In genomic region chr7:151782256-151782597, GRCh38 we compare ENCODE assay signal across 7 cellular contexts.
A peak's percentile ranks its signal among the peaks of the same experiment; 100 is the strongest.
DNase-seq lines count a peak whose midpoint lies in the region; ATAC-seq, FAIRE-seq and TF ChIP-seq lines count a peak whose summit lies in the region.
"Not testable (repeated sequence)": the region's sequence is repeated elsewhere in the genome, so short reads cannot be mapped to it uniquely, and the experiment has no call there.

No MANE protein-coding gene starts in this region.

- ATAC-seq in PC-3; stimulated activated effector memory CD8-positive, alpha-beta T cell treated with anti-CD3 and anti-CD28 coated beads, Interleukin-12 subunit alpha, Interleukin-12 subunit beta, amount 100 ng/mL, for 72 hours: not testable (repeated sequence)

- peaks cover 12% of the 10 kb centered on the region for H3K4me1 ChIP-seq in CD4-positive, alpha-beta memory T cell (ENCODE audit: insufficient read depth, low read length)
- H3K4me1 ChIP-seq in HEK293 (ENCODE audit: control insufficient read depth, insufficient read depth, low read length); PC-3 (ENCODE audit: insufficient read depth, low read length); astrocyte (ENCODE audit: insufficient read depth, low read length); iPS-18a (ENCODE audit: control insufficient read depth, low read depth, low read length): not testable (repeated sequence)

- not testable (repeated sequence) for H3K4me3 ChIP-seq in CD4-positive, alpha-beta memory T cell (ENCODE audit: low read length in 2 of 2); HEK293 (ENCODE audit: low read depth, low read length); PC-3 (ENCODE audit: low read length); astrocyte (ENCODE audit: insufficient read depth, low read depth, low read length)
- H3K4me3 ChIP-seq in iPS-18a (ENCODE audit: low read length): peak overlapping the region; percentile 13

- peaks cover 4 to 15% (median 11%) of the 10 kb centered on the region in 4 donors for H3K4me1 Mint-ChIP-seq in CD4-positive, alpha-beta memory T cell
- not testable (repeated sequence) for H3K4me1 Mint-ChIP-seq in activated T-cell treated with anti-CD3 and anti-CD28 coated beads, Interleukin-2, amount 50 U/mL, for 24 hours (ENCODE audit: low read depth); astrocyte (ENCODE audit: low read depth, unreplicated experiment)
- peaks cover 19% of the 10 kb centered on the region for H3K4me1 Mint-ChIP-seq in stimulated activated effector memory CD8-positive, alpha-beta T cell treated with anti-CD3 and anti-CD28 coated beads, Interleukin-12 subunit alpha, Interleukin-12 subunit beta, amount 100 ng/mL, for 72 hours

- H3K27me3 Mint-ChIP-seq in CD4-positive, alpha-beta memory T cell; activated T-cell treated with anti-CD3 and anti-CD28 coated beads, Interleukin-2, amount 50 U/mL, for 24 hours: not testable (repeated sequence)
- H3K27me3 Mint-ChIP-seq in astrocyte (ENCODE audit: low read depth, unreplicated experiment): peaks cover 46% of the 10 kb centered on the region

- not testable (repeated sequence) for H3K9me3 ChIP-seq in CD4-positive, alpha-beta memory T cell (ENCODE audit: control insufficient read depth in 1 of 2, low read length in 2 of 2); HEK293 (ENCODE audit: control insufficient read depth, insufficient read depth, low read depth, low read length); PC-3 (ENCODE audit: low read length); astrocyte (ENCODE audit: insufficient read depth, low read depth, low read length); iPS-18a (ENCODE audit: control insufficient read depth, low read depth, low read length)

- not testable (repeated sequence) for H3K9ac ChIP-seq in PC-3 (ENCODE audit: low read length); iPS-18a (ENCODE audit: low read length)
- H3K9ac ChIP-seq in astrocyte (ENCODE audit: low read length): peak overlapping the region; percentile 10

- H3K9me3 Mint-ChIP-seq in CD4-positive, alpha-beta memory T cell; activated T-cell treated with anti-CD3 and anti-CD28 coated beads, Interleukin-2, amount 50 U/mL, for 24 hours; astrocyte (ENCODE audit: unreplicated experiment); stimulated activated effector memory CD8-positive, alpha-beta T cell treated with anti-CD3 and anti-CD28 coated beads, Interleukin-12 subunit alpha, Interleukin-12 subunit beta, amount 100 ng/mL, for 72 hours: not testable (repeated sequence)

- H3K4me2 ChIP-seq in PC-3 (ENCODE audit: low read length) (peak overlapping the region; percentile 85; the same call in 1 of the 2 replicates), astrocyte (ENCODE audit: low read length) (peak overlapping the region; percentile 79)

- DNase-seq in CD4-positive, alpha-beta memory T cell; PC-3; activated T-cell treated with anti-CD3 and anti-CD28 coated beads, Interleukin-2, amount 50 U/mL, for 24 hours; astrocyte (ENCODE audit: low read depth); stimulated activated effector memory CD8-positive, alpha-beta T cell treated with anti-CD3 and anti-CD28 coated beads, Interleukin-12 subunit alpha, Interleukin-12 subunit beta, amount 100 ng/mL, for 72 hours (ENCODE audit: low spot score in 2 of 2): not testable (repeated sequence)

- intact Hi-C loops in CD4-positive, alpha-beta memory T cell (cut with micrococcal nuclease): loop anchor here (1.0 to 10.0 kb wide), 4 partner anchors 13 to 267 kb away; partner anchors contain the start of genes PRKAG2 and RHEB
- intact Hi-C loops in PC-3 (cut with micrococcal nuclease): loop anchor here (2.0 to 5.0 kb wide), 3 partner anchors 75 to 365 kb away; no protein-coding TSS in a partner anchor

- peak overlapping the region in 4 of 7 donors; percentile 57 to 95 (median 88) for H3K27ac Mint-ChIP-seq in CD4-positive, alpha-beta memory T cell
- peak overlapping the region; percentile 86 for H3K27ac Mint-ChIP-seq in activated T-cell treated with anti-CD3 and anti-CD28 coated beads, Interleukin-2, amount 50 U/mL, for 24 hours
- H3K27ac Mint-ChIP-seq in astrocyte (ENCODE audit: unreplicated experiment): not testable (repeated sequence)
- peak overlapping the region; percentile 90 for H3K27ac Mint-ChIP-seq in stimulated activated effector memory CD8-positive, alpha-beta T cell treated with anti-CD3 and anti-CD28 coated beads, Interleukin-12 subunit alpha, Interleukin-12 subunit beta, amount 100 ng/mL, for 72 hours

- not testable (repeated sequence) for H3K9me2 ChIP-seq in PC-3 (replicated peaks; ENCODE audit: low read length)

- BruUV-seq in PC-3 (replicated peaks; lab: Mats Ljungman, UMichigan): not testable (repeated sequence)

- H3F3A ChIP-seq in PC-3 (ENCODE audit: low read length, unreplicated experiment): not testable (repeated sequence)

- H3K27me3 ChIP-seq in CD4-positive, alpha-beta memory T cell (ENCODE audit: insufficient read depth, low read length); PC-3 (ENCODE audit: low read length); astrocyte (ENCODE audit: insufficient read depth, low read length): not testable (repeated sequence)
- peaks cover 11% of the 10 kb centered on the region for H3K27me3 ChIP-seq in iPS-18a (ENCODE audit: control insufficient read depth, insufficient read depth, low read length)

- H3K36me3 Mint-ChIP-seq in CD4-positive, alpha-beta memory T cell: peaks cover 21 to 24% of the 10 kb centered on the region in 2 donors
- H3K36me3 Mint-ChIP-seq in activated T-cell treated with anti-CD3 and anti-CD28 coated beads, Interleukin-2, amount 50 U/mL, for 24 hours (ENCODE audit: low read depth): peaks cover 18% of the 10 kb centered on the region
- not testable (repeated sequence) for H3K36me3 Mint-ChIP-seq in astrocyte (ENCODE audit: low read depth, unreplicated experiment); stimulated activated effector memory CD8-positive, alpha-beta T cell treated with anti-CD3 and anti-CD28 coated beads, Interleukin-12 subunit alpha, Interleukin-12 subunit beta, amount 100 ng/mL, for 72 hours

- not testable (repeated sequence) for H4K20me1 ChIP-seq in PC-3 (ENCODE audit: low read length); astrocyte (ENCODE audit: insufficient read depth, low read length)

- TF ChIP-seq CTCF in HEK293 (tag by site-specific recombination; IDR thresholded peaks at IDR 0.05); PC-3 (conservative IDR thresholded peaks at IDR 0.05; ENCODE audit: low read depth, low read length); astrocyte (IDR thresholded peaks at IDR 0.05; ENCODE audit: insufficient read depth, low read depth, low read length): not testable (repeated sequence)

- peak overlapping the region in 6 of 8 donors; percentile 83 to 96 (median 88) for H3K4me3 Mint-ChIP-seq in CD4-positive, alpha-beta memory T cell
- not testable (repeated sequence) for H3K4me3 Mint-ChIP-seq in activated T-cell treated with anti-CD3 and anti-CD28 coated beads, Interleukin-2, amount 50 U/mL, for 24 hours; astrocyte (ENCODE audit: unreplicated experiment)
- H3K4me3 Mint-ChIP-seq in stimulated activated effector memory CD8-positive, alpha-beta T cell treated with anti-CD3 and anti-CD28 coated beads, Interleukin-12 subunit alpha, Interleukin-12 subunit beta, amount 100 ng/mL, for 72 hours: peak overlapping the region; percentile 69

- not testable (repeated sequence) for FAIRE-seq in astrocyte (lab: Jason Lieb, UNC)

- POLR2A ChIA-PET in CD4-positive, alpha-beta memory T cell (lab: Charles Lee; ENCODE audit: partially characterized antibody): interaction anchor here (1.6 to 1.8 kb wide), 2 partner anchors 13 to 150 kb away, joined by 3 to 7 read pairs; no protein-coding TSS in a partner anchor
- POLR2A ChIA-PET in HEK293 (lab: Yijun Ruan, JAX): interaction anchor here (1.0 to 1.4 kb wide), 2 partner anchors 55 to 263 kb away, joined by 3 read pairs; partner anchors contain the start of gene RHEB
- POLR2A ChIA-PET in PC-3 (lab: Charles Lee; ENCODE audit: unreplicated experiment): not testable (repeated sequence)

- CTCF ChIA-PET in CD4-positive, alpha-beta memory T cell (lab: Charles Lee; ENCODE audit: partially characterized antibody): interaction anchor here (0.7 to 5.8 kb wide), 31 partner anchors 8 to 363 kb away, joined by 3 to 60 read pairs (median 5); partner anchors contain the start of gene PRKAG2
- CTCF ChIA-PET in HEK293 (lab: Yijun Ruan, JAX): interaction anchor here (0.5 to 3.0 kb wide), 40 partner anchors 10 to 1956 kb away, joined by 3 to 37 read pairs (median 3); no protein-coding TSS in a partner anchor
- CTCF ChIA-PET in PC-3 (lab: Charles Lee): interaction anchor here (0.6 to 1.7 kb wide), 11 partner anchors 14 to 163 kb away, joined by 3 to 6 read pairs (median 3); partner anchors contain the start of gene PRKAG2

- H3K27ac ChIP-seq in CD4-positive, alpha-beta memory T cell (ENCODE audit: low read depth, low read length); HEK293 (ENCODE audit: extremely low read depth, low read depth, low read length); PC-3 (ENCODE audit: low read length); astrocyte (ENCODE audit: low read depth, low read length); iPS-18a (ENCODE audit: low read length): not testable (repeated sequence)

- H2AFZ ChIP-seq in PC-3 (ENCODE audit: low read length): peak overlapping the region; percentile 84
- H2AFZ ChIP-seq in astrocyte (ENCODE audit: low read depth, low read length): peak overlapping the region; percentile 88

- H3K79me2 ChIP-seq in PC-3 (ENCODE audit: low read length); astrocyte (ENCODE audit: insufficient read depth, low read length): not testable (repeated sequence)

- H3K36me3 ChIP-seq in CD4-positive, alpha-beta memory T cell (ENCODE audit: insufficient read depth, low read length); HEK293 (ENCODE audit: control insufficient read depth in 2 of 2, insufficient read depth in 1 of 2, low read length in 2 of 2); PC-3 (ENCODE audit: low read depth, low read length); astrocyte (ENCODE audit: insufficient read depth, low read length); iPS-18a (ENCODE audit: control insufficient read depth, low read depth, low read length): not testable (repeated sequence)

TF ChIP-seq in HEK293, 187 proteins besides CTCF, POLR2A, EP300 and RAD21:
- peak; percentile 60 for TF ChIP-seq ZNF366 (tag by site-specific recombination; conservative IDR thresholded peaks at IDR 0.05)
